8 cellular contexts compared by ENCODE assay signal in the genomic region with DNA sequence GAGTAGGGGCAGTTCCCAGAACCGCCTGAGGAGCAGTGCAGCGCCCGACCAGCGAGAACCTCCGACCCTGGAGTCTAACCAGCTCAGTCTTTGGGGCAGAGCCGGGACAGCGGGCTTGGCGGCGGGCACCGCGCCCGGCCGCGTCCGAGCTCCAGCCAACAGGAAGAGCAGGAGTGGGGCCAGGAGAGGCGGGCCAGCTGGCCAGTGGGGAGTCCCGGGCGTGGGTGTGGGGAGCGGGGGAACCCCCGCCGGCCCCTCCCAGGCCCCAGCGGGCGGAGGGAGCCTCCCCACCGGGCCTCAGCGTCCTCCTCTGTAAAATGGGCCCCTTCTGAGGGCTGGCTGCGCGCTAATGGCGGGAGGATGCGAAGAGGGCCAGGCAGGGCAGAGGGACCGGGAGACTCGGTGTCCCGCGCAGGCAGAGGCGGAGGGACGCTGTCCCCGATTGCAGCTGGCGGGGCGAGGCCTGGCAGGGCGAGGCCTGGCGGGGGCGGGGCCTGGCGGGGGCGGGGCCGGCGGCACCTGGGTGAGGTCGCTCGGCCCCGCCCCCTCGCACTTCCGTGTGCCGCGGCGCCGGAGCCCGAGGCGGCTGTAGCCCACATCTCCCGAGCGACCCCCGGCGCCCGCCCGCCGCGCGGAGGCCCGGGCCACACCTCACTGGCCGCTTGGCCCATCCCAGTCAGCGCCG. TPM values are rescaled to one million over a fixed set of nuclear protein-coding genes. Genes with fewer than 3 reads are reported as not detected.
DNase-seq lines count a peak whose midpoint lies in the region; ATAC-seq and TF ChIP-seq lines count a peak whose summit lies in the region.

A gene (plus strand): TSS at position 550 of the 685 bp plus-strand sequence. CDS start 17,214 bp downstream, outside the sequence.

- peak within 1 kb of the TSS; percentile 92 to 95 for H3K27ac Mint-ChIP-seq in stimulated activated naive CD8-positive, alpha-beta T cell treated with anti-CD3 and anti-CD28 coated beads, Interleukin-15, amount 100 ng/mL, for 72 hours

- peak within 1 kb of the TSS; percentile 92 to 98 for H3K4me3 Mint-ChIP-seq in stimulated activated naive CD8-positive, alpha-beta T cell treated with anti-CD3 and anti-CD28 coated beads, Interleukin-15, amount 100 ng/mL, for 72 hours

- no peak within 1 kb of the TSS for H3K27ac ChIP-seq in neural cell (ENCODE audit: low read length)

- ATAC-seq in GM19372 (IDR thresholded peaks at IDR 0.05; ENCODE audit: low read depth, unreplicated experiment) (peak; percentile 48), HG03565 (IDR thresholded peaks at IDR 0.05; ENCODE audit: unreplicated experiment) (peak; percentile 35)
- peak; percentile 81 for ATAC-seq in stimulated activated naive CD8-positive, alpha-beta T cell treated with anti-CD3 and anti-CD28 coated beads, Interleukin-15, amount 100 ng/mL, for 72 hours

- no peaks in the 10 kb centered on the region for H3K9me3 Mint-ChIP-seq in stimulated activated naive CD8-positive, alpha-beta T cell treated with anti-CD3 and anti-CD28 coated beads, Interleukin-15, amount 100 ng/mL, for 72 hours

- no peaks in the 10 kb centered on the region for H3K9me3 ChIP-seq in neural cell (ENCODE audit: low read length)

- no peaks in the 10 kb centered on the region for H3F3A ChIP-seq in neural cell (ENCODE audit: insufficient read depth, low read length, poor library complexity, severe bottlenecking)

- no peaks in the 10 kb centered on the region for H3K79me2 ChIP-seq in neural cell (replicated peaks; ENCODE audit: insufficient read depth, low read length)

- H3K9ac ChIP-seq in neural cell (ENCODE audit: low read length) = peak within 1 kb of the TSS; percentile 36

- TF ChIP-seq EP300 in neural cell (conservative IDR thresholded peaks at IDR 0.05; ENCODE audit: poor library complexity, severe bottlenecking) = no peak

- peaks cover 48% of the 10 kb centered on the region for H3K27me3 Mint-ChIP-seq in stimulated activated naive CD8-positive, alpha-beta T cell treated with anti-CD3 and anti-CD28 coated beads, Interleukin-15, amount 100 ng/mL, for 72 hours

- H3K27me3 ChIP-seq in neural cell (ENCODE audit: insufficient read depth, low read depth, low read length) = peaks cover 50% of the 10 kb centered on the region

- H3K4me3 ChIP-seq in neural cell (ENCODE audit: low read length) = peak within 1 kb of the TSS; percentile 62

- H2AFZ ChIP-seq in neural cell (ENCODE audit: low read depth, low read length) = no peak within 1 kb of the TSS

- peak; percentile 85 for DNase-seq in COLO668 (lab: John Stamatoyannopoulos, UW; ENCODE audit: unreplicated experiment)
- DNase-seq in RKO (ENCODE audit: low spot score) = peak; percentile 88
- peak; percentile 72 for DNase-seq in activated T-helper 9 cell treated with anti-CD3 and anti-CD28 coated beads, Interleukin-2, amount 50 U/mL, for 16 hours (ENCODE audit: low read depth)
- peak; percentile 86 for DNase-seq in fibroblast of the conjunctiva (ENCODE audit: low read depth)
- DNase-seq in stimulated activated naive CD8-positive, alpha-beta T cell treated with anti-CD3 and anti-CD28 coated beads, Interleukin-15, amount 100 ng/mL, for 72 hours = peak; percentile 74 to 77

- no peaks in the 10 kb centered on the region for H4K20me1 ChIP-seq in neural cell (ENCODE audit: insufficient read depth)

- peaks cover 36% of the 10 kb centered on the region for H3K4me1 Mint-ChIP-seq in stimulated activated naive CD8-positive, alpha-beta T cell treated with anti-CD3 and anti-CD28 coated beads, Interleukin-15, amount 100 ng/mL, for 72 hours

- no peak within 1 kb of the TSS for H3K4me2 ChIP-seq in neural cell (ENCODE audit: low read length)

- no peaks in the 10 kb centered on the region for H3K36me3 ChIP-seq in neural cell (ENCODE audit: insufficient read depth, low read length)

- no peak for TF ChIP-seq RAD21 in neural cell (conservative IDR thresholded peaks at IDR 0.05)

- no peaks in the 10 kb centered on the region for H3K9me2 ChIP-seq in neural cell (ENCODE audit: insufficient read depth, low read length)

- peak; percentile 20 for TF ChIP-seq CTCF in neural cell (IDR thresholded peaks at IDR 0.05; ENCODE audit: poor library complexity, severe bottlenecking)

TF ChIP-seq in neural cell, 6 proteins besides CTCF, POLR2A, EP300 and RAD21:
- peak; percentile 9 for TF ChIP-seq MXI1 (conservative IDR thresholded peaks at IDR 0.05; ENCODE audit: poor library complexity, severe bottlenecking)
- TF ChIP-seq SMC3 (conservative IDR thresholded peaks at IDR 0.05; ENCODE audit: poor library complexity) = no peak

RNA-seq across cellular contexts. Expression of the gene that starts here (rescaled TPM):
- polyA plus RNA-seq in neural cell = not detected in 2 replicates
- not detected in 2 replicates for polyA minus RNA-seq in neural cell
